Comparison of ENCODE assay signal across 1 cellular context in genomic region chr20:50390685-50391443, GRCh38.
TF ChIP-seq lines count a peak whose summit lies in the region.

No MANE protein-coding gene starts in this region.

TF ChIP-seq in HepG2, 621 proteins besides CTCF, POLR2A, EP300 and RAD21 (continued from another document and continues in another):
- TF ChIP-seq ZBTB46 (CRISPR knock-in tag; IDR thresholded peaks at IDR 0.05; ENCODE audit: borderline replicate concordance) (no peak), JDP2 (CRISPR knock-in tag; IDR thresholded peaks at IDR 0.05; ENCODE audit: borderline replicate concordance) (no peak), KLF13 (CRISPR knock-in tag; IDR thresholded peaks at IDR 0.05) (0 out of 2 replicates have a peak, but pooled peaks have one; percentile 17), KDM1A (CRISPR knock-in tag; IDR thresholded peaks at IDR 0.05) (no peak), KDM5B (CRISPR knock-in tag; IDR thresholded peaks at IDR 0.05; ENCODE audit: borderline replicate concordance) (0 out of 2 replicates have a peak, but pooled peaks have one; percentile 1), IRX3 (CRISPR knock-in tag; IDR thresholded peaks at IDR 0.05; ENCODE audit: borderline replicate concordance, low read depth) (no peak), ZBTB38 (CRISPR knock-in tag; IDR thresholded peaks at IDR 0.05) (peak; percentile 57), ZNF549 (CRISPR knock-in tag; IDR thresholded peaks at IDR 0.05) (no peak), LBX2 (CRISPR knock-in tag; IDR thresholded peaks at IDR 0.05; ENCODE audit: borderline replicate concordance) (no peak; the same call in 1 of the 2 replicates), ATF4 (CRISPR knock-in tag; IDR thresholded peaks at IDR 0.05) (no peak), ZMYM3 (CRISPR knock-in tag; IDR thresholded peaks at IDR 0.05) (peak; percentile 7; the same call in 1 of the 2 replicates), SUZ12 (IDR thresholded peaks at IDR 0.05; ENCODE audit: low read depth, low read length) (no peak), FOXA3 (CRISPR knock-in tag; IDR thresholded peaks at IDR 0.05) (no peak), NFYB (CRISPR knock-in tag; IDR thresholded peaks at IDR 0.05) (no peak), LCORL (IDR thresholded peaks at IDR 0.05) (no peak), LCORL (CRISPR knock-in tag; IDR thresholded peaks at IDR 0.05) (no peak), ZNF256 (CRISPR knock-in tag; conservative IDR thresholded peaks at IDR 0.05) (no peak), FOXK1 (CRISPR knock-in tag; IDR thresholded peaks at IDR 0.05; ENCODE audit: borderline replicate concordance, low read depth) (no peak), SPEN (CRISPR knock-in tag; IDR thresholded peaks at IDR 0.05; ENCODE audit: low read depth) (peak; percentile 15), SNRNP70 (IDR thresholded peaks at IDR 0.05; ENCODE audit: low read depth, low read length) (no peak), ZNF501 (CRISPR knock-in tag; IDR thresholded peaks at IDR 0.05) (no peak), DDIT3 (CRISPR knock-in tag; IDR thresholded peaks at IDR 0.05) (no peak), TEAD3 (CRISPR knock-in tag; optimal IDR thresholded peaks at IDR 0.05; ENCODE audit: borderline replicate concordance) (no peak), CENPX (CRISPR knock-in tag; IDR thresholded peaks at IDR 0.05) (no peak), KLF15 (CRISPR knock-in tag; IDR thresholded peaks at IDR 0.05; ENCODE audit: borderline replicate concordance) (no peak), ZNF547 (CRISPR knock-in tag; IDR thresholded peaks at IDR 0.05) (no peak), HOXA7 (CRISPR knock-in tag; IDR thresholded peaks at IDR 0.05) (no peak), KLF12 (CRISPR knock-in tag; IDR thresholded peaks at IDR 0.05; ENCODE audit: borderline replicate concordance) (no peak), ZNF136 (CRISPR knock-in tag; IDR thresholded peaks at IDR 0.05; ENCODE audit: low read depth) (no peak; the same call in 1 of the 2 replicates), ZNF263 (CRISPR knock-in tag; IDR thresholded peaks at IDR 0.05) (no peak), GZF1 (CRISPR knock-in tag; IDR thresholded peaks at IDR 0.05) (no peak), GPN1 (CRISPR knock-in tag; IDR thresholded peaks at IDR 0.05; ENCODE audit: borderline replicate concordance) (no peak), MBNL3 (CRISPR knock-in tag; conservative IDR thresholded peaks at IDR 0.05) (no peak), ZNF782 (CRISPR knock-in tag; IDR thresholded peaks at IDR 0.05; ENCODE audit: borderline replicate concordance) (no peak), ZNF879 (CRISPR knock-in tag; IDR thresholded peaks at IDR 0.05) (no peak), ZNF546 (CRISPR knock-in tag; conservative IDR thresholded peaks at IDR 0.05) (no peak), ZNF143 (CRISPR knock-in tag; IDR thresholded peaks at IDR 0.05) (no peak), HDAC2 (CRISPR knock-in tag; IDR thresholded peaks at IDR 0.05) (no peak), PHF8 (CRISPR knock-in tag; IDR thresholded peaks at IDR 0.05) (no peak; the same call in 1 of the 2 replicates), ZNF326 (CRISPR knock-in tag; IDR thresholded peaks at IDR 0.05; ENCODE audit: borderline replicate concordance) (no peak), ZNF607 (CRISPR knock-in tag; IDR thresholded peaks at IDR 0.05; ENCODE audit: borderline replicate concordance) (no peak), ZNF556 (CRISPR knock-in tag; IDR thresholded peaks at IDR 0.05; ENCODE audit: borderline replicate concordance) (no peak), TCF12 (IDR thresholded peaks at IDR 0.05) (no peak), TCF12 (CRISPR knock-in tag; IDR thresholded peaks at IDR 0.05) (0 out of 2 replicates have a peak, but pooled peaks have one; percentile 3), GFI1 (CRISPR knock-in tag; IDR thresholded peaks at IDR 0.05; ENCODE audit: borderline replicate concordance) (no peak), ZNF232 (CRISPR knock-in tag; IDR thresholded peaks at IDR 0.05; ENCODE audit: borderline replicate concordance) (no peak), SOX5 (CRISPR knock-in tag; IDR thresholded peaks at IDR 0.05; ENCODE audit: borderline replicate concordance) (no peak), DMAP1 (CRISPR knock-in tag; IDR thresholded peaks at IDR 0.05) (0 out of 2 replicates have a peak, but pooled peaks have one; percentile 2), MYC (CRISPR knock-in tag; IDR thresholded peaks at IDR 0.05; ENCODE audit: borderline replicate concordance) (0 out of 2 replicates have a peak, but pooled peaks have one; percentile 16), ZNF281 (CRISPR knock-in tag; IDR thresholded peaks at IDR 0.05; ENCODE audit: borderline replicate concordance) (no peak)
- TF ChIP-seq, protein P1, sequence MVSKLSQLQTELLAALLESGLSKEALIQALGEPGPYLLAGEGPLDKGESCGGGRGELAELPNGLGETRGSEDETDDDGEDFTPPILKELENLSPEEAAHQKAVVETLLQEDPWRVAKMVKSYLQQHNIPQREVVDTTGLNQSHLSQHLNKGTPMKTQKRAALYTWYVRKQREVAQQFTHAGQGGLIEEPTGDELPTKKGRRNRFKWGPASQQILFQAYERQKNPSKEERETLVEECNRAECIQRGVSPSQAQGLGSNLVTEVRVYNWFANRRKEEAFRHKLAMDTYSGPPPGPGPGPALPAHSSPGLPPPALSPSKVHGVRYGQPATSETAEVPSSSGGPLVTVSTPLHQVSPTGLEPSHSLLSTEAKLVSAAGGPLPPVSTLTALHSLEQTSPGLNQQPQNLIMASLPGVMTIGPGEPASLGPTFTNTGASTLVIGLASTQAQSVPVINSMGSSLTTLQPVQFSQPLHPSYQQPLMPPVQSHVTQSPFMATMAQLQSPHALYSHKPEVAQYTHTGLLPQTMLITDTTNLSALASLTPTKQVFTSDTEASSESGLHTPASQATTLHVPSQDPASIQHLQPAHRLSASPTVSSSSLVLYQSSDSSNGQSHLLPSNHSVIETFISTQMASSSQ (IDR thresholded peaks at IDR 0.05; ENCODE audit: low read depth): no peak
- TF ChIP-seq, protein P1 (CRISPR knock-in tag; IDR thresholded peaks at IDR 0.05; ENCODE audit: borderline replicate concordance): no peak
- TF ChIP-seq, protein P2, sequence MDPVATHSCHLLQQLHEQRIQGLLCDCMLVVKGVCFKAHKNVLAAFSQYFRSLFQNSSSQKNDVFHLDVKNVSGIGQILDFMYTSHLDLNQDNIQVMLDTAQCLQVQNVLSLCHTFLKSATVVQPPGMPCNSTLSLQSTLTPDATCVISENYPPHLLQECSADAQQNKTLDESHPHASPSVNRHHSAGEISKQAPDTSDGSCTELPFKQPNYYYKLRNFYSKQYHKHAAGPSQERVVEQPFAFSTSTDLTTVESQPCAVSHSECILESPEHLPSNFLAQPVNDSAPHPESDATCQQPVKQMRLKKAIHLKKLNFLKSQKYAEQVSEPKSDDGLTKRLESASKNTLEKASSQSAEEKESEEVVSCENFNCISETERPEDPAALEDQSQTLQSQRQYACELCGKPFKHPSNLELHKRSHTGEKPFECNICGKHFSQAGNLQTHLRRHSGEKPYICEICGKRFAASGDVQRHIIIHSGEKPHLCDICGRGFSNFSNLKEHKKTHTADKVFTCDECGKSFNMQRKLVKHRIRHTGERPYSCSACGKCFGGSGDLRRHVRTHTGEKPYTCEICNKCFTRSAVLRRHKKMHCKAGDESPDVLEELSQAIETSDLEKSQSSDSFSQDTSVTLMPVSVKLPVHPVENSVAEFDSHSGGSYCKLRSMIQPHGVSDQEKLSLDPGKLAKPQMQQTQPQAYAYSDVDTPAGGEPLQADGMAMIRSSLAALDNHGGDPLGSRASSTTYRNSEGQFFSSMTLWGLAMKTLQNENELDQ (CRISPR knock-in tag; IDR thresholded peaks at IDR 0.05; ENCODE audit: borderline replicate concordance): no peak
- TF ChIP-seq, protein P3, sequence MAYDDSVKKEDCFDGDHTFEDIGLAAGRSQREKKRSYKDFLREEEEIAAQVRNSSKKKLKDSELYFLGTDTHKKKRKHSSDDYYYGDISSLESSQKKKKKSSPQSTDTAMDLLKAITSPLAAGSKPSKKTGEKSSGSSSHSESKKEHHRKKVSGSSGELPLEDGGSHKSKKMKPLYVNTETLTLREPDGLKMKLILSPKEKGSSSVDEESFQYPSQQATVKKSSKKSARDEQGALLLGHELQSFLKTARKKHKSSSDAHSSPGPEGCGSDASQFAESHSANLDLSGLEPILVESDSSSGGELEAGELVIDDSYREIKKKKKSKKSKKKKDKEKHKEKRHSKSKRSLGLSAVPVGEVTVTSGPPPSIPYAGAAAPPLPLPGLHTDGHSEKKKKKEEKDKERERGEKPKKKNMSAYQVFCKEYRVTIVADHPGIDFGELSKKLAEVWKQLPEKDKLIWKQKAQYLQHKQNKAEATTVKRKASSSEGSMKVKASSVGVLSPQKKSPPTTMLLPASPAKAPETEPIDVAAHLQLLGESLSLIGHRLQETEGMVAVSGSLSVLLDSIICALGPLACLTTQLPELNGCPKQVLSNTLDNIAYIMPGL (CRISPR knock-in tag; IDR thresholded peaks at IDR 0.05; ENCODE audit: borderline replicate concordance in 1 of 2, low read depth in 1 of 2): 0 out of 4 replicates have a peak, but pooled peaks of 1 of the 2 experiments have one; percentile 13
- TF ChIP-seq, protein P4, sequence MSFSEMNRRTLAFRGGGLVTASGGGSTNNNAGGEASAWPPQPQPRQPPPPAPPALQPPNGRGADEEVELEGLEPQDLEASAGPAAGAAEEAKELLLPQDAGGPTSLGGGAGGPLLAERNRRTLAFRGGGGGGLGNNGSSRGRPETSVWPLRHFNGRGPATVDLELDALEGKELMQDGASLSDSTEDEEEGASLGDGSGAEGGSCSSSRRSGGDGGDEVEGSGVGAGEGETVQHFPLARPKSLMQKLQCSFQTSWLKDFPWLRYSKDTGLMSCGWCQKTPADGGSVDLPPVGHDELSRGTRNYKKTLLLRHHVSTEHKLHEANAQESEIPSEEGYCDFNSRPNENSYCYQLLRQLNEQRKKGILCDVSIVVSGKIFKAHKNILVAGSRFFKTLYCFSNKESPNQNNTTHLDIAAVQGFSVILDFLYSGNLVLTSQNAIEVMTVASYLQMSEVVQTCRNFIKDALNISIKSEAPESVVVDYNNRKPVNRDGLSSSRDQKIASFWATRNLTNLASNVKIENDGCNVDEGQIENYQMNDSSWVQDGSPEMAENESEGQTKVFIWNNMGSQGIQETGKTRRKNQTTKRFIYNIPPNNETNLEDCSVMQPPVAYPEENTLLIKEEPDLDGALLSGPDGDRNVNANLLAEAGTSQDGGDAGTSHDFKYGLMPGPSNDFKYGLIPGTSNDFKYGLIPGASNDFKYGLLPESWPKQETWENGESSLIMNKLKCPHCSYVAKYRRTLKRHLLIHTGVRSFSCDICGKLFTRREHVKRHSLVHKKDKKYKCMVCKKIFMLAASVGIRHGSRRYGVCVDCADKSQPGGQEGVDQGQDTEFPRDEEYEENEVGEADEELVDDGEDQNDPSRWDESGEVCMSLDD (CRISPR knock-in tag; IDR thresholded peaks at IDR 0.05; ENCODE audit: borderline replicate concordance): no peak
